Comparison of ENCODE assay signal across 8 cellular contexts in genomic region chr15:73983211-73983727, GRCh38. TPM values are rescaled to one million over a fixed set of nuclear protein-coding genes. Genes with fewer than 3 reads are reported as not detected.
DNase-seq lines count a peak whose midpoint lies in the region; ATAC-seq and TF ChIP-seq lines count a peak whose summit lies in the region.

No MANE protein-coding gene starts in this region.

- no peak for TF ChIP-seq CTCF in WERI-Rb-1 (IDR thresholded peaks at IDR 0.05; ENCODE audit: low read depth, low read length)

- H3K9ac ChIP-seq in muscle layer of colon (ENCODE audit: low read length), result no peak overlapping the region

- H3K4me3 ChIP-seq in muscle layer of colon (ENCODE audit: low read depth in 1 of 2, low read length in 2 of 2) (no peak overlapping the region), WERI-Rb-1 (ENCODE audit: low read depth, low read length) (no peak overlapping the region)

- peaks cover 39% of the 10 kb centered on the region for H3K4me1 ChIP-seq in muscle layer of colon (ENCODE audit: insufficient read depth, low read length)

- ATAC-seq in HG02763 (IDR thresholded peaks at IDR 0.05; ENCODE audit: unreplicated experiment) (no peak), HG02623 (IDR thresholded peaks at IDR 0.05; ENCODE audit: unreplicated experiment) (no peak)

- H3K27me3 ChIP-seq in muscle layer of colon (ENCODE audit: control insufficient read depth in 1 of 2, insufficient read depth in 2 of 2, low read length in 2 of 2), result no peaks in the 10 kb centered on the region
- no peaks in the 10 kb centered on the region for H3K27me3 ChIP-seq in WERI-Rb-1 (ENCODE audit: insufficient read depth, low read depth, severe bottlenecking)

- H3K9me3 ChIP-seq in muscle layer of colon (ENCODE audit: low read length) (no peaks in the 10 kb centered on the region), WERI-Rb-1 (ENCODE audit: severe bottlenecking) (no peaks in the 10 kb centered on the region)

- peaks cover 9% of the 10 kb centered on the region for H3K36me3 ChIP-seq in muscle layer of colon (ENCODE audit: insufficient read depth, low read length)
- H3K36me3 ChIP-seq in WERI-Rb-1, result no peaks in the 10 kb centered on the region

- peak overlapping the region; percentile 95 for H3K27ac ChIP-seq in muscle layer of colon (ENCODE audit: low read depth, low read length)
- no peak overlapping the region for H3K27ac ChIP-seq in WERI-Rb-1

- peak; percentile 89 for DNase-seq in A172 (ENCODE audit: low spot score)
- peak; percentile 89 for DNase-seq in HT1080 (ENCODE audit: low read depth)
- peak; percentile 82 for DNase-seq in cerebellar cortex (ENCODE audit: low spot score)
- DNase-seq in putamen (ENCODE audit: low spot score), result no peak
- no peak for DNase-seq in WERI-Rb-1

RNA-seq across cellular contexts. Expression of gene STOML1, which starts 8.8 kb away (rescaled TPM):
- 14.6 and 26.8 TPM in 2 replicates for total RNA-seq in A172 (2014; rRNA removed; shearing (Covaris generic))
- 27.5 and 28.3 TPM in 2 replicates for total RNA-seq in HT1080 (2014; rRNA removed; shearing (Covaris generic))
- polyA plus RNA-seq in HT1080 (2015; cell fraction: cytosol; rRNA removed), result 8.8 and 13.8 TPM in 2 replicates
- polyA plus RNA-seq in HT1080 (2015; cell fraction: nucleus; rRNA removed), result 15.5 and 15.9 TPM in 2 replicates

RNA-seq across cellular contexts. Expression of gene PML, which starts 11.2 kb away (rescaled TPM):
- total RNA-seq in A172 (2014; rRNA removed; shearing (Covaris generic)), result 59.9 and 61.1 TPM in 2 replicates
- 31.9 and 39.2 TPM in 2 replicates for total RNA-seq in HT1080 (2014; rRNA removed; shearing (Covaris generic))
- polyA plus RNA-seq in HT1080 (2015; cell fraction: cytosol; rRNA removed), result 42.1 and 51.0 TPM in 2 replicates
- polyA plus RNA-seq in HT1080 (2015; cell fraction: nucleus; rRNA removed), result 58.6 and 76.8 TPM in 2 replicates

RNA-seq across cellular contexts. Expression of gene LOXL1, which starts 57.0 kb away (rescaled TPM):
- total RNA-seq in A172 (2014; rRNA removed; shearing (Covaris generic)), result 91.0 and 92.8 TPM in 2 replicates
- total RNA-seq in HT1080 (2014; rRNA removed; shearing (Covaris generic)), result 51.8 and 67.5 TPM in 2 replicates
- polyA plus RNA-seq in HT1080 (2015; cell fraction: cytosol; rRNA removed), result 51.4 and 57.1 TPM in 2 replicates
- polyA plus RNA-seq in HT1080 (2015; cell fraction: nucleus; rRNA removed), result 50.3 and 62.8 TPM in 2 replicates

Comparison
In these comparisons a context has a peak if more than half of its experiments do, and no peak if none do; other contexts are left out.
1. DNase-seq: peak in A172 (single experiment), HT1080 (single experiment) and cerebellar cortex (single experiment); none in putamen (single experiment) and WERI-Rb-1 (single experiment).